ENCODE assay signal across 1 cellular context in genomic region chr7:155204744-155205367, GRCh38.
TF ChIP-seq lines count a peak whose summit lies in the region.

No MANE protein-coding gene starts in this region.

TF ChIP-seq in K562, 482 proteins besides CTCF, POLR2A, EP300 and RAD21 (continued from another document and continues in another):
- TF ChIP-seq ZHX1 (conservative IDR thresholded peaks at IDR 0.05; ENCODE audit: low read length) (peak; percentile 55; the same call in 1 of the 2 replicates), E2F6 (IDR thresholded peaks at IDR 0.05; ENCODE audit: borderline replicate concordance in 1 of 2, extremely low read depth in 1 of 2, insufficient read depth in 1 of 2, insufficient read length in 1 of 2, low read depth in 1 of 2, low read length in 1 of 2, poor library complexity in 1 of 2, severe bottlenecking in 1 of 2) (peak; percentile 98 to 99), ZNF140 (CRISPR knock-in tag; IDR thresholded peaks at IDR 0.05) (no peak), ILK (tag; IDR thresholded peaks at IDR 0.05; ENCODE audit: borderline replicate concordance, low read depth) (no peak), SNRNP70 (optimal IDR thresholded peaks at IDR 0.05; ENCODE audit: low read depth, low read length) (no peak), TAL1 (IDR thresholded peaks at IDR 0.05) (no peak), MAZ (CRISPR knock-in tag; conservative IDR thresholded peaks at IDR 0.05 in 1 of 2, IDR thresholded peaks at IDR 0.05 in 1 of 2) (no peak), MECOM (CRISPR knock-in tag; IDR thresholded peaks at IDR 0.05) (0 out of 2 replicates have a peak, but pooled peaks have one; percentile 65), CREB5 (CRISPR knock-in tag; IDR thresholded peaks at IDR 0.05) (peak; percentile 19; the same call in 1 of the 2 replicates), KAT7 (CRISPR knock-in tag; IDR thresholded peaks at IDR 0.05; ENCODE audit: borderline replicate concordance) (no peak), RERE (CRISPR knock-in tag; IDR thresholded peaks at IDR 0.05; ENCODE audit: borderline replicate concordance) (no peak), HBP1 (CRISPR knock-in tag; IDR thresholded peaks at IDR 0.05) (no peak), ZC3H8 (IDR thresholded peaks at IDR 0.05) (no peak), LEF1 (IDR thresholded peaks at IDR 0.05) (no peak), DIDO1 (tag; IDR thresholded peaks at IDR 0.05; ENCODE audit: low read depth) (no peak), MYC (IDR thresholded peaks at IDR 0.05; ENCODE audit: low read depth, low read length) (no peak), MYC (CRISPR knock-in tag; IDR thresholded peaks at IDR 0.05; ENCODE audit: borderline replicate concordance, low read depth) (no peak), FOXK2 (conservative IDR thresholded peaks at IDR 0.05 in 1 of 2, IDR thresholded peaks at IDR 0.05 in 1 of 2; ENCODE audit: low read depth in 2 of 2) (no peak), E2F1 (CRISPR knock-in tag; IDR thresholded peaks at IDR 0.05) (no peak), AFF4 (CRISPR knock-in tag; IDR thresholded peaks at IDR 0.05) (no peak), SIRT6 (IDR thresholded peaks at IDR 0.05; ENCODE audit: low read depth, low read length) (no peak), ETV6 (IDR thresholded peaks at IDR 0.05; ENCODE audit: borderline replicate concordance in 1 of 2, low read depth in 2 of 2, low read length in 1 of 2) (no peak), ETV6 (CRISPR knock-in tag; IDR thresholded peaks at IDR 0.05; ENCODE audit: borderline replicate concordance) (no peak), CREB3 (tag; conservative IDR thresholded peaks at IDR 0.05; ENCODE audit: low read depth) (peak; percentile 63; the same call in 1 of the 2 replicates), ZNF785 (CRISPR knock-in tag; IDR thresholded peaks at IDR 0.05) (no peak), JUN (IDR thresholded peaks at IDR 0.05; ENCODE audit: borderline replicate concordance, low read depth, low read length) (no peak), JUN (CRISPR knock-in tag; IDR thresholded peaks at IDR 0.05; ENCODE audit: borderline replicate concordance) (no peak), ZFP91 (CRISPR knock-in tag; IDR thresholded peaks at IDR 0.05) (no peak), FOXJ2 (tag; IDR thresholded peaks at IDR 0.05) (no peak), TGIF2 (CRISPR knock-in tag; IDR thresholded peaks at IDR 0.05) (no peak), NR3C1 (CRISPR knock-in tag; IDR thresholded peaks at IDR 0.05) (no peak; the same call in 1 of the 2 replicates), MXD1 (CRISPR knock-in tag; IDR thresholded peaks at IDR 0.05; ENCODE audit: borderline replicate concordance, poor library complexity, severe bottlenecking) (no peak), ZNF707 (CRISPR knock-in tag; conservative IDR thresholded peaks at IDR 0.05) (no peak), KDM5B (IDR thresholded peaks at IDR 0.05; ENCODE audit: insufficient replicate concordance, low read depth, low read length) (no peak), GABPB1 (CRISPR knock-in tag; IDR thresholded peaks at IDR 0.05) (no peak), ARID3B (CRISPR knock-in tag; IDR thresholded peaks at IDR 0.05; ENCODE audit: borderline replicate concordance) (no peak)
